Comparison of ENCODE assay signal across 24 cellular contexts in genomic region chr7:151338809-151339208, GRCh38.
"Had no signal": no experiment of that assay in that cellular context is flagged by ENCODE, and none has a peak within 500 bp of the region (broad histone marks: within the 10 kb centered on the region; RNA-seq: fewer than 3 reads in every experiment).

No MANE protein-coding gene starts in this region.

- H3K4me3 ChIP-seq: colonic mucosa, hepatocyte, left ventricle myocardium inferior, lower lobe of right lung, ovary, right atrium auricular region, sigmoid colon, skin epidermis, stomach, thoracic aorta, transverse colon had no signal

- H3K4me3 Mint-ChIP-seq: endodermal cell, nephron progenitor cell had no signal

- DNase-seq: colonic mucosa; effector CD4-positive, alpha-beta T cell; endodermal cell; erythroblast; foreskin keratinocyte; kidney; left cardiac atrium; left ventricle myocardium inferior; lower lobe of right lung; midbrain; nephron progenitor cell; nucleus accumbens; ovary; sigmoid colon; stimulated activated CD4-positive, alpha-beta T cell treated with anti-CD3 and anti-CD28 coated beads, Interleukin-2, amount 100 ng/mL, for 24 hours; stimulated activated CD4-positive, alpha-beta T cell treated with anti-CD3 and anti-CD28 coated beads, Interleukin-4, amount 100 ng/mL, for 4 hours; stomach; substantia nigra; transverse colon had no signal

- H3K9me3 ChIP-seq: colonic mucosa, lower lobe of right lung, ovary, right atrium auricular region, sigmoid colon, stomach, thoracic aorta, transverse colon had no signal

- H2AFZ ChIP-seq: hepatocyte had no signal

- H3K27me3 Mint-ChIP-seq: memory B cell had no signal

- H3K36me3 ChIP-seq: colonic mucosa, left ventricle myocardium inferior, ovary, right atrium auricular region, sigmoid colon, thoracic aorta, transverse colon had no signal

- H3K27ac ChIP-seq: foreskin keratinocyte, hepatocyte, left ventricle myocardium inferior, ovary, right atrium auricular region had no signal

- H3K27me3 ChIP-seq: colonic mucosa, foreskin keratinocyte, hepatocyte, ovary, right atrium auricular region, sigmoid colon, stomach, transverse colon had no signal

- H3K27ac Mint-ChIP-seq: endodermal cell, nephron progenitor cell had no signal

- H3K4me2 ChIP-seq: hepatocyte had no signal

- ATAC-seq: foreskin keratinocyte, left cardiac atrium, lower lobe of right lung had no signal

- H3K4me1 ChIP-seq: foreskin keratinocyte had no signal
